In the genomic region with DNA sequence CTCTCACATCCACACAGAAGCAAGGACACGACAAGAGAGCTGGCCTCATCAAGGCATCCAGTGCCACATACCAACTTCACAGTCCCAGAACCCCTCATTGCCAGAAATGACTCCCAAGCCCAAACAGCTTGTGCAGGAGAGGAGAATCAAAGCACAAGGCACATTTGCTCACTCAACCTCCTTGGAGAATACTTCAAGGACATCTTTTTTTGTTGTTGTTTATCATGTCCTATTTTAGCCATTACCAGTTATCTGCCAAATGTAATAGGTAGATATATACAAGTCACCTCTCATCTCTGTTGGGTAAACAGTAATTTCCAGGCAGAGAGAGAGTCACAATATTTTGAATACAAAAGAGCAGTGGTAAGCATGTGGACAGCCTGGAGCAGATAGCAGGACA, we compare ENCODE assay signal across 1 cellular context.
TF ChIP-seq lines count a peak whose summit lies in the region.

No MANE protein-coding gene starts in this region.

TF ChIP-seq in WTC11, 78 proteins besides CTCF, POLR2A, EP300 and RAD21 (continued from another document):
- TF ChIP-seq, protein P1, sequence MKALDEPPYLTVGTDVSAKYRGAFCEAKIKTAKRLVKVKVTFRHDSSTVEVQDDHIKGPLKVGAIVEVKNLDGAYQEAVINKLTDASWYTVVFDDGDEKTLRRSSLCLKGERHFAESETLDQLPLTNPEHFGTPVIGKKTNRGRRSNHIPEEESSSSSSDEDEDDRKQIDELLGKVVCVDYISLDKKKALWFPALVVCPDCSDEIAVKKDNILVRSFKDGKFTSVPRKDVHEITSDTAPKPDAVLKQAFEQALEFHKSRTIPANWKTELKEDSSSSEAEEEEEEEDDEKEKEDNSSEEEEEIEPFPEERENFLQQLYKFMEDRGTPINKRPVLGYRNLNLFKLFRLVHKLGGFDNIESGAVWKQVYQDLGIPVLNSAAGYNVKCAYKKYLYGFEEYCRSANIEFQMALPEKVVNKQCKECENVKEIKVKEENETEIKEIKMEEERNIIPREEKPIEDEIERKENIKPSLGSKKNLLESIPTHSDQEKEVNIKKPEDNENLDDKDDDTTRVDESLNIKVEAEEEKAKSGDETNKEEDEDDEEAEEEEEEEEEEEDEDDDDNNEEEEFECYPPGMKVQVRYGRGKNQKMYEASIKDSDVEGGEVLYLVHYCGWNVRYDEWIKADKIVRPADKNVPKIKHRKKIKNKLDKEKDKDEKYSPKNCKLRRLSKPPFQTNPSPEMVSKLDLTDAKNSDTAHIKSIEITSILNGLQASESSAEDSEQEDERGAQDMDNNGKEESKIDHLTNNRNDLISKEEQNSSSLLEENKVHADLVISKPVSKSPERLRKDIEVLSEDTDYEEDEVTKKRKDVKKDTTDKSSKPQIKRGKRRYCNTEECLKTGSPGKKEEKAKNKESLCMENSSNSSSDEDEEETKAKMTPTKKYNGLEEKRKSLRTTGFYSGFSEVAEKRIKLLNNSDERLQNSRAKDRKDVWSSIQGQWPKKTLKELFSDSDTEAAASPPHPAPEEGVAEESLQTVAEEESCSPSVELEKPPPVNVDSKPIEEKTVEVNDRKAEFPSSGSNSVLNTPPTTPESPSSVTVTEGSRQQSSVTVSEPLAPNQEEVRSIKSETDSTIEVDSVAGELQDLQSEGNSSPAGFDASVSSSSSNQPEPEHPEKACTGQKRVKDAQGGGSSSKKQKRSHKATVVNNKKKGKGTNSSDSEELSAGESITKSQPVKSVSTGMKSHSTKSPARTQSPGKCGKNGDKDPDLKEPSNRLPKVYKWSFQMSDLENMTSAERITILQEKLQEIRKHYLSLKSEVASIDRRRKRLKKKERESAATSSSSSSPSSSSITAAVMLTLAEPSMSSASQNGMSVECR (CRISPR knock-in tag; IDR thresholded peaks at IDR 0.05; ENCODE audit: borderline replicate concordance), result no peak
- no peak for TF ChIP-seq RORB (CRISPR knock-in tag; IDR thresholded peaks at IDR 0.05)
TF ChIP-seq in WTC11: peak in this region for 0.
